Comparison of ENCODE assay signal across 9 cellular contexts in genomic region chr2:42962521-42962953, GRCh38.
DNase-seq lines count a peak whose midpoint lies in the region; ATAC-seq and TF ChIP-seq lines count a peak whose summit lies in the region.
"Had no signal": no experiment of that assay in that cellular context is flagged by ENCODE, and none has a peak within 500 bp of the region (broad histone marks: within the 10 kb centered on the region; RNA-seq: fewer than 3 reads in every experiment).

No MANE protein-coding gene starts in this region.

- peak; percentile 61 for DNase-seq in GM13977 (ENCODE audit: low spot score)
- DNase-seq in NAMALWA (ENCODE audit: low spot score): peak; percentile 33
- peak; percentile 50 for DNase-seq in foreskin melanocyte
- DNase-seq in stimulated activated naive B cell treated with anti-CD40 and anti-IgM and Interleukin-4, amounts not matched to agents 10 μg/mL and 1 μg/mL and 100 μg/mL, for 72 hours: no peak
- DNase-seq in NK-92 (lab: John Stamatoyannopoulos, UW; ENCODE audit: unreplicated experiment): no peak
- DNase-seq: NCI-H748 treated with DMSO at 0.1 percent for 48 hours; stimulated activated CD4-positive, alpha-beta T cell treated with anti-CD3 and anti-CD28 coated beads, Interleukin-4, amount 100 ng/mL, for 24 hours had no signal

- no peaks in the 10 kb centered on the region for H3K9me3 Mint-ChIP-seq in stimulated activated naive B cell treated with anti-CD40 and anti-IgM and Interleukin-4, amounts not matched to agents 10 μg/mL and 1 μg/mL and 100 μg/mL, for 72 hours

- TF ChIP-seq CTCF in GM13977 (IDR thresholded peaks at IDR 0.05; ENCODE audit: extremely low read depth, insufficient read depth, missing control alignments): no peak

- peaks cover 27 to 39% of the 10 kb centered on the region in 2 donors for H3K4me1 Mint-ChIP-seq in stimulated activated naive B cell treated with anti-CD40 and anti-IgM and Interleukin-4, amounts not matched to agents 10 μg/mL and 1 μg/mL and 100 μg/mL, for 72 hours

- peaks cover 0 to 4% of the 10 kb centered on the region in 2 donors for H3K27me3 Mint-ChIP-seq in stimulated activated naive B cell treated with anti-CD40 and anti-IgM and Interleukin-4, amounts not matched to agents 10 μg/mL and 1 μg/mL and 100 μg/mL, for 72 hours

- H3K36me3 Mint-ChIP-seq in stimulated activated naive B cell treated with anti-CD40 and anti-IgM and Interleukin-4, amounts not matched to agents 10 μg/mL and 1 μg/mL and 100 μg/mL, for 72 hours: no peaks in the 10 kb centered on the region

- peak overlapping the region in 1 of 2 donors; percentile 10 for H3K4me3 Mint-ChIP-seq in stimulated activated naive B cell treated with anti-CD40 and anti-IgM and Interleukin-4, amounts not matched to agents 10 μg/mL and 1 μg/mL and 100 μg/mL, for 72 hours

- in situ Hi-C loops in GM13977 (cut with MboI; ENCODE audit: low pct_unique_long_range_greater_than_20kb, low sequenced_read_pairs, unreplicated experiment): loop anchor here (25.0 kb wide), 1 partner anchor 275 kb away; the partner anchor contains the start of gene ZFP36L2

- ATAC-seq in stimulated activated naive B cell treated with anti-CD40 and anti-IgM and Interleukin-4, amounts not matched to agents 10 μg/mL and 1 μg/mL and 100 μg/mL, for 72 hours (replicated peaks): peak; percentile 66 to 70
- no peak for ATAC-seq in GM18502 (IDR thresholded peaks at IDR 0.05; ENCODE audit: poor library complexity, unreplicated experiment)
- ATAC-seq in GM18517 (IDR thresholded peaks at IDR 0.05; ENCODE audit: unreplicated experiment): no peak

- H3K27ac Mint-ChIP-seq in stimulated activated naive B cell treated with anti-CD40 and anti-IgM and Interleukin-4, amounts not matched to agents 10 μg/mL and 1 μg/mL and 100 μg/mL, for 72 hours: no peak overlapping the region

Comparison
In these comparisons a context has a peak if more than half of its experiments do, and no peak if none do; other contexts are left out.
1. DNase-seq: peak in GM13977 (single experiment), NAMALWA (single experiment) and foreskin melanocyte (single experiment); none in stimulated activated naive B cell treated with anti-CD40 and anti-IgM and Interleukin-4, amounts not matched to agents 10 μg/mL and 1 μg/mL and 100 μg/mL, for 72 hours (single experiment) and NK-92 (single experiment).
2. ATAC-seq: peak in stimulated activated naive B cell treated with anti-CD40 and anti-IgM and Interleukin-4, amounts not matched to agents 10 μg/mL and 1 μg/mL and 100 μg/mL, for 72 hours (2 of 2); none in GM18502 (single experiment) and GM18517 (single experiment).